11 cellular contexts compared by ENCODE assay signal in the genomic region with DNA sequence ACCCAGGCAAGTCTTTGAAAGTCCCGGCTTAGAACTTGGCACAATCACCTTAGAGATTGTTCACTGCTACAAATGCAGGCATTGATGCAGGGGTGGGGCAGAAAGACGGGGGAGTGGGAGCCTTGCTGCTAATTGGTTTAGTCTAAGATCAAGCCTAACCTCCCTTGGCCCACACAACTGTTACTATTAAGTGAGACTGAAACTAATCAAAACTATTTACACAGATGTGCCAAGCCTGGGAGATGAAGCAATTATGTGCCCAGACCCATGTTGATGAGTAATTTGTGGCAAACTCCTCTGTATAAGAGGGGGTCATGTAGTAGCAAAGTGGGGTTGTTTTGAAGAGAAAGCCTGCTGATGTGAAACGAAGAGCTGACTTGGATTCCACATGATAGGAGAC.
DNase-seq lines count a peak whose midpoint lies in the region; ATAC-seq, FAIRE-seq and TF ChIP-seq lines count a peak whose summit lies in the region.
"Had no signal": no experiment of that assay in that cellular context is flagged by ENCODE, and none has a peak within 500 bp of the region (broad histone marks: within the 10 kb centered on the region; RNA-seq: fewer than 3 reads in every experiment).

No MANE protein-coding gene starts in this region.

- H3K4me2 ChIP-seq in osteoblast (ENCODE audit: insufficient read depth, low read length) = peak overlapping the region; percentile 33

- peak; percentile 48 for DNase-seq in activated CD4-positive, CD25-positive, alpha-beta regulatory T cell treated with anti-CD3 and anti-CD28 coated beads, Interleukin-2, amount 50 U/mL, for 16 hours (ENCODE audit: low read depth, low spot score)
- no peak for DNase-seq in activated CD4-positive, CD25-positive, alpha-beta regulatory T cell treated with anti-CD3 and anti-CD28 coated beads, Interleukin-2, amount 50 U/mL, for 72 hours
- DNase-seq in amniotic epithelial cell (ENCODE audit: low read depth) = peak; percentile 60
- DNase-seq in osteoblast (ENCODE audit: insufficient read length, low spot score, missing footprints) = no peak
- no peak for DNase-seq in D721Med (ENCODE audit: insufficient read length, low spot score)
- DNase-seq in heart right ventricle = no peak
- DNase-seq in upper lobe of right lung = no peak
- DNase-seq: KBM-7 had no signal

- H3K27me3 ChIP-seq in osteoblast (ENCODE audit: insufficient read depth, low read length) (no peaks in the 10 kb centered on the region), heart right ventricle (no peaks in the 10 kb centered on the region), upper lobe of right lung (no peaks in the 10 kb centered on the region)
- H3K27me3 ChIP-seq: suprapubic skin had no signal

- no peaks in the 10 kb centered on the region for H3K36me3 ChIP-seq in osteoblast (ENCODE audit: insufficient read depth, low read length)
- H3K36me3 ChIP-seq in heart right ventricle = no peaks in the 10 kb centered on the region
- H3K36me3 ChIP-seq in upper lobe of right lung = no peaks in the 10 kb centered on the region
- H3K36me3 ChIP-seq: suprapubic skin had no signal

- H2AFZ ChIP-seq in osteoblast (ENCODE audit: low read length) = no peak overlapping the region

- H3K27ac ChIP-seq in osteoblast (ENCODE audit: low read depth, low read length) = peak overlapping the region; percentile 58
- peak overlapping the region in 1 of 10 donors; percentile 57 for H3K27ac ChIP-seq in heart right ventricle
- no peak overlapping the region for H3K27ac ChIP-seq in upper lobe of right lung
- H3K27ac ChIP-seq: suprapubic skin had no signal

- H3K79me2 ChIP-seq in osteoblast (ENCODE audit: insufficient read depth, low read length) = no peaks in the 10 kb centered on the region

- H3K9me3 ChIP-seq in osteoblast (ENCODE audit: low read depth, low read length) = no peaks in the 10 kb centered on the region
- no peaks in the 10 kb centered on the region for H3K9me3 ChIP-seq in heart right ventricle
- H3K9me3 ChIP-seq in upper lobe of right lung = no peaks in the 10 kb centered on the region
- H3K9me3 ChIP-seq: suprapubic skin had no signal

- H4K20me1 ChIP-seq in osteoblast (ENCODE audit: insufficient read depth, low read length) = no peaks in the 10 kb centered on the region

- H3K4me3 ChIP-seq in osteoblast (ENCODE audit: insufficient read depth, low read length) (no peak overlapping the region), heart right ventricle (no peak overlapping the region), upper lobe of right lung (no peak overlapping the region)
- H3K4me3 ChIP-seq: suprapubic skin had no signal

- H3K4me1 ChIP-seq in osteoblast (ENCODE audit: insufficient read depth, low read length) (peaks cover 35% of the 10 kb centered on the region), heart right ventricle (peaks cover 0 to 16% (median 0%) of the 10 kb centered on the region in 9 donors), upper lobe of right lung (no peaks in the 10 kb centered on the region)

- ATAC-seq in HG03432 (IDR thresholded peaks at IDR 0.05; ENCODE audit: unreplicated experiment) = peak; percentile 38
- ATAC-seq in heart right ventricle = no peak
- ATAC-seq in upper lobe of right lung = no peak

- no peak for FAIRE-seq in D721Med (lab: Jason Lieb, UNC)
- FAIRE-seq: endothelial cell of umbilical vein had no signal

- TF ChIP-seq CTCF in osteoblast (IDR thresholded peaks at IDR 0.05; ENCODE audit: extremely low read depth, low read depth, low read length) (no peak), D721Med (IDR thresholded peaks at IDR 0.05; ENCODE audit: insufficient read depth, missing control alignments) (no peak), heart right ventricle (IDR thresholded peaks at IDR 0.05) (no peak), upper lobe of right lung (IDR thresholded peaks at IDR 0.05) (no peak)

- 61 to 74% methylated on average over 3 of the region's 3 CpGs for WGBS in heart right ventricle, 2 donors

- intact Hi-C loops in heart right ventricle (cut with DNase I) (no loop called here), upper lobe of right lung (cut with DNase I) (no loop called here)

Comparison
In these comparisons a context has a peak if more than half of its experiments do, and no peak if none do; other contexts are left out.
1. DNase-seq: peak in activated CD4-positive, CD25-positive, alpha-beta regulatory T cell treated with anti-CD3 and anti-CD28 coated beads, Interleukin-2, amount 50 U/mL, for 16 hours (single experiment) and amniotic epithelial cell (single experiment); none in activated CD4-positive, CD25-positive, alpha-beta regulatory T cell treated with anti-CD3 and anti-CD28 coated beads, Interleukin-2, amount 50 U/mL, for 72 hours (single experiment), osteoblast (single experiment), D721Med (single experiment), heart right ventricle (0 of 2) and upper lobe of right lung (single experiment).